15 cellular contexts compared by ENCODE assay signal in genomic region chr2:102672124-102672786, GRCh38. TPM values are rescaled to one million over a fixed set of nuclear protein-coding genes. Genes with fewer than 3 reads are reported as not detected.
DNase-seq lines count a peak whose midpoint lies in the region; ATAC-seq, FAIRE-seq and TF ChIP-seq lines count a peak whose summit lies in the region.
"Had no signal": no experiment of that assay in that cellular context is flagged by ENCODE, and none has a peak within 500 bp of the region (broad histone marks: within the 10 kb centered on the region; RNA-seq: fewer than 3 reads in every experiment).

No MANE protein-coding gene starts in this region.

- H3K9me3 ChIP-seq in OCI-LY3 (ENCODE audit: insufficient read depth, low read length) (no peaks in the 10 kb centered on the region), GM12878 (replicated peaks; ENCODE audit: control insufficient read depth, insufficient read depth, low read length) (no peaks in the 10 kb centered on the region)

- TF ChIP-seq CTCF in CD14-positive monocyte (IDR thresholded peaks at IDR 0.05) (no peak), OCI-LY3 (IDR thresholded peaks at IDR 0.05; ENCODE audit: low read depth, low read length) (no peak), GM12878 (IDR thresholded peaks at IDR 0.05 in 2 of 3, conservative IDR thresholded peaks at IDR 0.05 in 1 of 3; ENCODE audit: control insufficient read depth in 2 of 3, extremely low read depth in 1 of 3, insufficient read depth in 1 of 3, low read depth in 3 of 3, low read length in 3 of 3) (no peak), type B pancreatic cell (conservative IDR thresholded peaks at IDR 0.05) (no peak)

- H3K9ac ChIP-seq in OCI-LY3 (ENCODE audit: low read length), result peak overlapping the region; percentile 36; the same call in 1 of the 2 replicates
- no peak overlapping the region for H3K9ac ChIP-seq in GM12878 (ENCODE audit: control insufficient read depth, insufficient read depth, low read length)

- TF ChIP-seq RAD21 in GM12878 (IDR thresholded peaks at IDR 0.05; ENCODE audit: insufficient read depth, low read depth, low read length), result no peak

- H3K4me1 Mint-ChIP-seq in CD14-positive monocyte (peaks cover 5% of the 10 kb centered on the region), type B pancreatic cell (ENCODE audit: unreplicated experiment) (no peaks in the 10 kb centered on the region)

- 0% methylated on average over 4 of the region's 4 CpGs for WGBS in GM12878 (ENCODE audit: insufficient coverage, insufficient replicate concordance, low lambda C conversion rate, missing lambda C conversion rate)

- TF ChIP-seq EP300 in GM12878 (IDR thresholded peaks at IDR 0.05; ENCODE audit: borderline replicate concordance in 1 of 2, control insufficient read depth in 1 of 2, low read depth in 2 of 2, low read length in 2 of 2), result no peak

- H3K27ac Mint-ChIP-seq in CD14-positive monocyte, result peak overlapping the region in 4 of 7 donors; percentile 41 to 71 (median 64)
- H3K27ac Mint-ChIP-seq in type B pancreatic cell, result no peak overlapping the region
- H3K27ac Mint-ChIP-seq: IgD-negative memory B cell had no signal

- H3K27ac ChIP-seq in OCI-LY3 (ENCODE audit: low read length) (peak overlapping the region; percentile 70), GM12878 (ENCODE audit: control insufficient read depth, insufficient read depth) (no peak overlapping the region)

- in situ Hi-C loops in GM12878 (cut with MboI), result no loop called here

- no peak for DNase-seq in CD14-positive monocyte (ENCODE audit: low spot score)
- peak; percentile 33 for DNase-seq in KG1 (lab: John Stamatoyannopoulos, UW)
- no peak for DNase-seq in GM12878 (ENCODE audit: low read depth, low spot score)
- no peak for DNase-seq in DMS114 treated with DMSO at 0.1 percent for 48 hours (lab: John Stamatoyannopoulos, UW; ENCODE audit: unreplicated experiment)
- no peak for DNase-seq in type B pancreatic cell (ENCODE audit: extremely low spot score, unreplicated experiment)
- DNase-seq: ACHN, NCI-H1105 treated with DMSO at 0.1 percent for 48 hours, NCI-H187 treated with DMSO at 0.1 percent for 48 hours, NCI-H446, SHP77 treated with DMSO at 0.1 percent for 48 hours had no signal

- no peaks in the 10 kb centered on the region for H3K9me3 Mint-ChIP-seq in CD14-positive monocyte
- H3K9me3 Mint-ChIP-seq in type B pancreatic cell, result peaks cover 6% of the 10 kb centered on the region
- H3K9me3 Mint-ChIP-seq: IgD-negative memory B cell had no signal

- no TSS peak for BruUV-seq in GM12878 (replicated peaks; lab: Mats Ljungman, UMichigan)

- H3K36me3 ChIP-seq in OCI-LY3 (replicated peaks; ENCODE audit: low read depth, low read length), result no peaks in the 10 kb centered on the region
- H3K36me3 ChIP-seq in GM12878 (ENCODE audit: control insufficient read depth in 2 of 2, insufficient read depth in 2 of 2, low read length in 1 of 2), result no peaks in the 10 kb centered on the region

- no peak for TF ChIP-seq POLR2A in GM12878 (IDR thresholded peaks at IDR 0.05; ENCODE audit: low read depth, low read length)

- no peak for FAIRE-seq in GM12878 (lab: Jason Lieb, UNC)

- no peaks in the 10 kb centered on the region for H4K20me1 ChIP-seq in OCI-LY3 (ENCODE audit: insufficient read depth, low read length)
- no peaks in the 10 kb centered on the region for H4K20me1 ChIP-seq in GM12878 (ENCODE audit: control insufficient read depth, insufficient read depth)

- ATAC-seq in GM12878, result peak; percentile 45
- ATAC-seq in HG02981 (IDR thresholded peaks at IDR 0.05; ENCODE audit: unreplicated experiment), result no peak
- ATAC-seq: HCT116 had no signal

- intact Hi-C loops in CD14-positive monocyte (cut with micrococcal nuclease) (no loop called here), GM12878 (cut with micrococcal nuclease; ENCODE audit: unreplicated experiment) (no loop called here)

- POLR2A ChIA-PET in GM12878 (lab: Charles Lee), result no interaction called here

- SMC1A ChIA-PET in GM12878 (lab: Charles Lee; ENCODE audit: uncharacterized antibody, unreplicated experiment), result no interaction called here

- peak overlapping the region in 1 of 2 donors; percentile 73 for H3K4me3 Mint-ChIP-seq in CD14-positive monocyte
- no peak overlapping the region for H3K4me3 Mint-ChIP-seq in type B pancreatic cell
- H3K4me3 Mint-ChIP-seq: IgD-negative memory B cell had no signal

- H3K36me3 Mint-ChIP-seq in CD14-positive monocyte (no peaks in the 10 kb centered on the region), type B pancreatic cell (no peaks in the 10 kb centered on the region)
- H3K36me3 Mint-ChIP-seq: IgD-negative memory B cell had no signal

- H3K4me3 ChIP-seq in OCI-LY3 (ENCODE audit: low read length) (peak overlapping the region; percentile 32; the same call in 1 of the 2 replicates), GM12878 (no peak overlapping the region)

- H3K27me3 ChIP-seq in OCI-LY3 (ENCODE audit: low read depth, low read length) (no peaks in the 10 kb centered on the region), GM12878 (replicated peaks in 1 of 2; ENCODE audit: control insufficient read depth in 2 of 2, insufficient read depth in 2 of 2, low read length in 1 of 2) (no peaks in the 10 kb centered on the region; a peak in 1 of 4 replicates)

- peaks cover 59% of the 10 kb centered on the region for H3K4me1 ChIP-seq in OCI-LY3 (ENCODE audit: low read length)
- H3K4me1 ChIP-seq in GM12878 (ENCODE audit: control insufficient read depth, insufficient read depth, low read length), result no peaks in the 10 kb centered on the region

- no peaks in the 10 kb centered on the region for H3K79me2 ChIP-seq in OCI-LY3 (ENCODE audit: low read length)
- H3K79me2 ChIP-seq in GM12878 (ENCODE audit: control insufficient read depth, insufficient read depth, low read length), result no peaks in the 10 kb centered on the region

- H2AFZ ChIP-seq in OCI-LY3 (ENCODE audit: low read depth, low read length) (peak overlapping the region; percentile 47; the same call in 1 of the 2 replicates), GM12878 (ENCODE audit: control insufficient read depth, low read depth, low read length) (no peak overlapping the region)

- RAD21 ChIA-PET in GM12878 (lab: Charles Lee; ENCODE audit: unreplicated experiment), result no interaction called here

- CTCF ChIA-PET in GM12878 (lab: Yijun Ruan, JAX), result no interaction called here

- H3K27me3 Mint-ChIP-seq in CD14-positive monocyte (ENCODE audit: low read depth in 3 of 3), result peaks cover 0 to 2% (median 0%) of the 10 kb centered on the region in 3 donors
- no peaks in the 10 kb centered on the region for H3K27me3 Mint-ChIP-seq in type B pancreatic cell

- H3K4me2 ChIP-seq in OCI-LY3 (ENCODE audit: low read length) (peak overlapping the region; percentile 66), GM12878 (ENCODE audit: control insufficient read depth, insufficient read depth) (no peak overlapping the region)

TF ChIP-seq in GM12878, 131 proteins besides CTCF, POLR2A, EP300 and RAD21 (continues in another document):
- no peak for TF ChIP-seq ZBTB4 (CRISPR knock-in tag; IDR thresholded peaks at IDR 0.05)
- TF ChIP-seq SMAD1 (IDR thresholded peaks at IDR 0.05; ENCODE audit: low read depth, partially characterized antibody), result no peak
- TF ChIP-seq MEF2A (IDR thresholded peaks at IDR 0.05; ENCODE audit: insufficient read depth, low read depth, low read length), result no peak
- TF ChIP-seq TBL1XR1 (IDR thresholded peaks at IDR 0.05; ENCODE audit: low read depth, low read length), result no peak
- TF ChIP-seq IKZF2 (IDR thresholded peaks at IDR 0.05), result no peak
- TF ChIP-seq STAT3 (IDR thresholded peaks at IDR 0.05; ENCODE audit: low read depth, low read length), result no peak
- no peak for TF ChIP-seq CBFB (IDR thresholded peaks at IDR 0.05; ENCODE audit: low read depth)
- no peak for TF ChIP-seq HDAC6 (IDR thresholded peaks at IDR 0.05; ENCODE audit: unreplicated experiment)

RNA-seq across cellular contexts. Expression of gene SLC9A2, which starts 52.9 kb away (rescaled TPM):
- not detected for polyA plus RNA-seq in CD14-positive monocyte
- total RNA-seq in GM12878 (2013; cell fraction: nucleolus; rRNA removed), result 0.73 and 2.1 TPM in 2 replicates
- 0.85 and 0.87 TPM in 2 replicates for total RNA-seq in GM12878 (2014; rRNA removed)
- total RNA-seq in GM12878 (2014; rRNA removed; fragmentation: Illumina TruSeq; extraction: Trizol), result 0.76 and 1.2 TPM in 2 replicates
- total RNA-seq in GM12878 (2021), result 0.80 and 1.2 TPM in 2 replicates
- 0.08 TPM for polyA plus RNA-seq in GM12878 (2011; ENCODE audit: low read depth)
- 0.81 and 0.99 TPM in 2 replicates for polyA plus RNA-seq in GM12878 (2011; rRNA removed)
- polyA plus RNA-seq in GM12878 (2011; cell fraction: cytosol; rRNA removed), result 0.35 and 0.36 TPM in 2 replicates
- polyA plus RNA-seq in GM12878 (2011; cell fraction: nucleus; rRNA removed), result 0.88 and 1.4 TPM in 2 replicates
- 0.13 and 0.15 TPM in 2 replicates for polyA plus RNA-seq in GM12878 (2012)
- 1.00 and 1.2 TPM in 2 replicates for polyA plus RNA-seq in GM12878 (2014; fragmentation: Illumina TruSeq; extraction: Trizol)
- polyA plus RNA-seq in GM12878 (2014; fragmentation: Nextera tagmentation; extraction: Ambion mirVana), result under 1 TPM; 0.13 to 0.26 TPM
- 1.2 and 2.0 TPM in 2 replicates for polyA plus RNA-seq in GM12878 (2014; rRNA removed)
- under 1 TPM; 0.29 to 0.70 TPM for polyA plus RNA-seq in GM12878 (2016; fragmentation: Nextera tagmentation; extraction: Ambion mirVana)
- 0.67 and 1.1 TPM in 2 replicates for polyA minus RNA-seq in GM12878 (2011; rRNA and poly(A)+ RNA removed)
- polyA minus RNA-seq in GM12878 (2011; cell fraction: cytosol; rRNA and poly(A)+ RNA removed), result 0.31 and 0.40 TPM in 2 replicates
- polyA minus RNA-seq in GM12878 (2011; cell fraction: nucleus; rRNA and poly(A)+ RNA removed), result 0.85 and 2.1 TPM in 2 replicates
- 6.3 and 10.0 TPM in 2 replicates for total RNA-seq in type B pancreatic cell (ENCODE audit: low replicate concordance)
- polyA plus RNA-seq: BJ, IgD-negative memory B cell had no signal
